8 cellular contexts compared by ENCODE assay signal in the genomic region with DNA sequence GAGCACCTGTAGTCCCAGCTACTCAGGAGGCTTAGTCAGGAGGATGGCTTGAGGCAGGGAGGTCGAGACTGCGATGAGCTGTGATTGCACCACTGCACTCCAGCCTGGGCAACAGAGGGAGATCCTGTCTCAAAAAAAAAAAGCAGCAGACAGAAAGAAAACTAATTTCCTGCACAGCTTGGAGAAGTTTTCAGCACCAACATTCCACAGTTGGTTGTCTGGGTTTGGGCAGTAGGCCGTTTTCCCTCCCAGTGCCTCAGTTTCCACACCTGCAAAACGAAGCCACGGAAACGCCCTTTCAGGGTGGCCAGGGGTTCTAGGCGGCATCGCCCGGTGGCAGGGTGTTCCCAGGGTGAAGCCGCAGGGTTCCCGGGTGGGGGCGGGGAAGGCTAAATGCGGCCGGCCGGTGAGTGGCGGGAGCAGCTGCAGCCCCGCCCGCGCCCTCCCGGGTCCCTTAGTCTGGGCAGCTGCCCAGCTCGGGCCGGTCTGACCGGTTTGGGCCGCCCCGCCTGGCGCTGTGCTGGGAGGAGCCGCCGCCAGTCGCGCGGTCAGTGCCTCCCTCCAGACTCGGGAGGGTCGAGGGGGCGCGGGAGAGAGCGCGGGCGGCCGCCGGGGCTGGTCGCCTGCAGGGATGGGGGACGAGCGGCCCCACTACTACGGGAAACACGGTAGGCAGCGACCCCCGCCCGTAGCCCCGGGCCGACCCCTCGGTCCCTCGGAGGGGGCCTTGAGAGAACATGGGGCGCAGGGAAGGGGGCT. TPM values are rescaled to one million over a fixed set of nuclear protein-coding genes. Genes with fewer than 3 reads are reported as not detected.
A peak's percentile ranks its signal among the peaks of the same experiment; 100 is the strongest.
DNase-seq lines count a peak whose midpoint lies in the region; ATAC-seq, FAIRE-seq and TF ChIP-seq lines count a peak whose summit lies in the region.

SLC44A2 (plus strand) TSS at position 551 of the 759 bp plus-strand sequence; CDS start at position 632, 81 bp downstream.

- ATAC-seq in lower lobe of right lung (peak; percentile 97 to 98), GM21360 (IDR thresholded peaks at IDR 0.05; ENCODE audit: unreplicated experiment) (no peak)

- no peak for DNase-seq in activated CD8-positive, alpha-beta memory T cell treated with anti-CD3 and anti-CD28 coated beads, Interleukin-2, amount 50 U/mL, for 48 hours
- DNase-seq in RCC 7860 (ENCODE audit: low spot score) (peak; percentile 39), lower lobe of right lung (peak; percentile 89), substantia nigra (lab: John Stamatoyannopoulos, UW) (peak in 47 of 49 donors; percentile 8 to 91 (median 78)), NCI-H1436 (lab: John Stamatoyannopoulos, UW) (no peak)

- intact Hi-C loops in lower lobe of right lung (cut with DNase I): no loop called here

- no peak for FAIRE-seq in RCC 7860 (lab: Jason Lieb, UNC)

- H3K27ac ChIP-seq in lower lobe of right lung: peak within 1 kb of the TSS; percentile 90
- H3K27ac ChIP-seq in substantia nigra (ENCODE audit: low read depth, low read length, poor library complexity, severe bottlenecking): peak within 1 kb of the TSS; percentile 88

- CTCF ChIA-PET in activated CD8-positive, alpha-beta memory T cell treated with anti-CD3 and anti-CD28 coated beads for 36 hours (lab: Charles Lee): interaction anchor here (0.6 to 1.2 kb wide), 2 partner anchors 18 to 47 kb away, joined by 3 to 4 read pairs; no protein-coding TSS in a partner anchor

- H3K4me1 ChIP-seq in lower lobe of right lung: peaks cover 36% of the 10 kb centered on the region

- peak within 1 kb of the TSS; percentile 71 for H3K4me3 ChIP-seq in lower lobe of right lung

- in situ Hi-C loops in endometrial microvascular endothelial cells (cut with HindIII; ENCODE audit: inconsistent ontology term, low pct_unique_long_range_greater_than_20kb, low sequenced_read_pairs): no loop called here

- no peak for TF ChIP-seq CTCF in lower lobe of right lung (IDR thresholded peaks at IDR 0.05)

- POLR2A ChIA-PET in activated CD8-positive, alpha-beta memory T cell treated with anti-CD3 and anti-CD28 coated beads for 36 hours (lab: Charles Lee): interaction anchor here (0.5 kb wide), 1 partner anchor 77 kb away, joined by 7 read pairs; no protein-coding TSS in a partner anchor

- no peaks in the 10 kb centered on the region for H3K9me3 ChIP-seq in lower lobe of right lung

- peaks cover 39% of the 10 kb centered on the region for H3K36me3 ChIP-seq in lower lobe of right lung

- no peaks in the 10 kb centered on the region for H3K27me3 ChIP-seq in lower lobe of right lung (ENCODE audit: low read depth)

RNA-seq across cellular contexts. Expression of gene SLC44A2, which starts in this region (rescaled TPM):
- total RNA-seq in activated CD8-positive, alpha-beta memory T cell treated with anti-CD3 and anti-CD28 coated beads for 36 hours: 10 to 100 TPM; 70.6 to 74.6 TPM
- total RNA-seq in endometrial microvascular endothelial cells (ENCODE audit: inconsistent ontology term) (70.4 TPM), lower lobe of right lung (256 TPM)

Comparison
In these comparisons a context has a peak if more than half of its experiments do, and no peak if none do; other contexts are left out.
1. DNase-seq: peak in RCC 7860 (single experiment), lower lobe of right lung (single experiment) and substantia nigra (47 of 49); none in activated CD8-positive, alpha-beta memory T cell treated with anti-CD3 and anti-CD28 coated beads, Interleukin-2, amount 50 U/mL, for 48 hours (single experiment) and NCI-H1436 (single experiment).